ENCODE assay signal across 8 cellular contexts in the genomic region with DNA sequence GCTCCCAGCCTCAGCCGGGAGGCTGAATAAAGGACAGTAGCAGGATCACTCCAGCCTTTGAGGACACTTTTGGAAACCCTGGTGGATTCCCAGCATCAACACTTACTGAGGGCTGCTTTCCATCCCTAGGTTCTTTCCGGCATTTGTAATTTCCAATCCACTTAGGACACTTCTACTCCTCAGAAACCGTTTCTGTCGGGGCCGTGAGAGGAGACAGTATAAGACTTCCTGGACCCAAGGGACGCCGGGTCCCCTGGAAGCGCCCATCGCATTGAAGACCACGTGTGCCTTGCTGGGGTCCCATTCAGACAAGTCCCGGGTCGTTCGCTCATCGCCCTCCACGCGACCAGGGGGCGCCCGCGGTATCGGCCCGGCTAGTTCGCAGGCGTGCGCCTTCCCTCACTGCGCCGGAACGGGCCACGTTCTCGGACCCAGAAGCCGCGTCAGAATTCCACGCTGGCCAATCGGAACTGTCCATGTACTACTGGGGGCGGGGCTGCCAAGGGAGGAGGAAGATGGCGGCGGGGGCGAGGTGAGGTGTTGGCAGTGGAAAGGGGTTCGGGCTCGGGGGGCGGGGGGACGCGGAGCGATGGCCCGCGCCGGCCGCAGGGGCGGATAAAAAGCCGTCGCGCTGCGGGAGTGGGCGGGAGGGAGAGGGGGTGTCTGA. TPM values are rescaled to one million over a fixed set of nuclear protein-coding genes. Genes with fewer than 3 reads are reported as not detected.
A peak's percentile ranks its signal among the peaks of the same experiment; 100 is the strongest.
DNase-seq lines count a peak whose midpoint lies in the region; ATAC-seq and TF ChIP-seq lines count a peak whose summit lies in the region.

A gene (plus strand): TSS at position 479 of the 667 bp plus-strand sequence. CDS start 202 bp downstream, outside the sequence.

- DNase-seq in GM13976 (ENCODE audit: low spot score) (peak; percentile 97), NCI-H146 treated with DMSO at 0.1 percent for 48 hours (lab: John Stamatoyannopoulos, UW; ENCODE audit: unreplicated experiment) (peak; percentile 92), T-helper 1 cell (peak; percentile 94 to 97 (median 96)), heart left ventricle (peak; percentile 97 to 98 (median 98)), posterior cingulate gyrus (peak; percentile 98 to 100 (median 98)), type B pancreatic cell (ENCODE audit: extremely low spot score, unreplicated experiment) (peak; percentile 98)

- in situ Hi-C loops in GM13976 (cut with MboI; ENCODE audit: low sequenced_read_pairs, unreplicated experiment): no loop called here

- peaks cover 26% of the 10 kb centered on the region for H3K4me1 Mint-ChIP-seq in type B pancreatic cell (ENCODE audit: unreplicated experiment)

- TF ChIP-seq POLR2A in heart left ventricle (IDR thresholded peaks at IDR 0.05): peak in 1 of 2 donors; percentile 44

- intact Hi-C loops in heart left ventricle (cut with DNase I) (loop anchor here in 2 of 10 donors (5.0 to 10.0 kb wide), 2 partner anchors 73 to 590 kb away; a partner anchor contains a TSS), posterior cingulate gyrus (cut with DNase I) (loop anchor here (1.0 to 10.0 kb wide), 2 partner anchors 73 to 230 kb away; a partner anchor contains a TSS)

- peak within 1 kb of the TSS; percentile 62 to 88 (median 76) for H3K4me3 ChIP-seq in heart left ventricle

- H3K36me3 Mint-ChIP-seq in type B pancreatic cell: peaks cover 24% of the 10 kb centered on the region

- H3K4me3 Mint-ChIP-seq in type B pancreatic cell: peak within 1 kb of the TSS; percentile 96

- no peaks in the 10 kb centered on the region for H3K27me3 Mint-ChIP-seq in type B pancreatic cell

- H3K27ac Mint-ChIP-seq in type B pancreatic cell: peak within 1 kb of the TSS; percentile 95

- WGBS in adipose tissue, 3 donors: 0 to 1% (median 0%) methylated on average over 48 to 53 of the region's 53 CpGs
- 0 to 4% (median 0%) methylated on average over 33 to 53 of the region's 53 CpGs for WGBS in heart left ventricle, 4 donors

- no peaks in the 10 kb centered on the region for H3K9me3 Mint-ChIP-seq in type B pancreatic cell

- peaks cover 0 to 5% (median 0%) of the 10 kb centered on the region in 12 donors for H3K9me3 ChIP-seq in heart left ventricle

- H3K27me3 ChIP-seq in heart left ventricle: no peaks in the 10 kb centered on the region

- peak; percentile 90 for TF ChIP-seq CTCF in GM13976 (IDR thresholded peaks at IDR 0.05; ENCODE audit: borderline replicate concordance, control extremely low read depth, extremely low read depth, insufficient read depth, missing control alignments)
- peak; percentile 57 to 95 (median 80) for TF ChIP-seq CTCF in heart left ventricle (IDR thresholded peaks at IDR 0.05)
- peak; percentile 80 for TF ChIP-seq CTCF in type B pancreatic cell (conservative IDR thresholded peaks at IDR 0.05)

- H3K36me3 ChIP-seq in heart left ventricle: no peaks in the 10 kb centered on the region

- no peak within 1 kb of the TSS for H3K27ac ChIP-seq in adipose tissue (ENCODE audit: low read depth, low read length)
- peak within 1 kb of the TSS in 11 of 12 donors; percentile 70 to 84 (median 76) for H3K27ac ChIP-seq in heart left ventricle

- H3K4me1 ChIP-seq in heart left ventricle: peaks cover 5 to 50% (median 21%) of the 10 kb centered on the region in 12 donors

- peak; percentile 98 for ATAC-seq in HG02885 (IDR thresholded peaks at IDR 0.05; ENCODE audit: poor library complexity, unreplicated experiment)
- peak; percentile 99 to 100 (median 100) for ATAC-seq in heart left ventricle

RNA-seq across cellular contexts. Expression of the gene that starts here (rescaled TPM):
- polyA plus RNA-seq in adipose tissue (10 to 100 TPM; 11.8 to 21.9 (median 17.0) TPM), heart left ventricle (10 to 100 TPM in 1 of 2 donors, 1 to 10 TPM in 1; 9.1 to 22.0 TPM)
- total RNA-seq in heart left ventricle (10 to 100 TPM in 8 of 9 donors, 1 to 10 TPM in 1; 8.1 to 20.1 (median 14.7) TPM), type B pancreatic cell (ENCODE audit: low replicate concordance) (36.5 and 42.1 TPM in 2 replicates)
